14 cellular contexts compared by ENCODE assay signal in the genomic region with DNA sequence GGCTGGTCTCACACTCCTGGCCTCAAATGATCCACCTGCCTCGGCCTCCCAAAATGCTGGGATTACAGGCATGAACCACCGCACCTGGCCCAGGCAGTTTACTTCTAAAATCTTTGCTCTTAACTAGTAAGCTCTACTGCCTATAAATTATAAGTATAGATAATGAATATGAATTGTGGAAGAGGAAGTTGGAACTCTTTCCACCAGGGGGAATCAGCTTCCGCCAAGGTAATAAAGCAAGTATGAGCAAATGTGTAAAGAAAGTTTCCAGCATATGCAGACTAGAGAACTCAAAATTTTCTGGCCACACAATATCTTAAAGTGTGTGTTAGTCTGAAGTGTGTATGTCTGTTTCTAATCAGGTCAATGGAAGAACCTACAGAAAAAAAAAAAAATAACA.
DNase-seq lines count a peak whose midpoint lies in the region; TF ChIP-seq lines count a peak whose summit lies in the region.
"Had no signal": no experiment of that assay in that cellular context is flagged by ENCODE, and none has a peak within 500 bp of the region (broad histone marks: within the 10 kb centered on the region; RNA-seq: fewer than 3 reads in every experiment).

No MANE protein-coding gene starts in this region.

- H3K27ac ChIP-seq in endodermal cell (ENCODE audit: low read depth, low read length) (no peak overlapping the region), mesendoderm (ENCODE audit: low read depth, low read length) (no peak overlapping the region), suprapubic skin (no peak overlapping the region)
- H3K27ac ChIP-seq: BLaER1 treated with 17β-estradiol and CSF1 and Interleukin-3, amounts not matched to agents 10 nM and 100 nM; gastroesophageal sphincter had no signal

- H3K18ac ChIP-seq in mesendoderm (ENCODE audit: low read length), result no peak overlapping the region

- no peak overlapping the region for H3K4me2 ChIP-seq in mesendoderm (ENCODE audit: low read length)
- H3K4me2 ChIP-seq: BLaER1 treated with 17β-estradiol and CSF1 and Interleukin-3, amounts not matched to agents 10 nM and 100 nM had no signal

- H3K56ac ChIP-seq in mesendoderm (ENCODE audit: low read length), result no peak overlapping the region

- no peaks in the 10 kb centered on the region for H3K79me1 ChIP-seq in mesendoderm (ENCODE audit: low read length)

- no peaks in the 10 kb centered on the region for H3K27me3 Mint-ChIP-seq in endodermal cell (ENCODE audit: insufficient read depth)
- H3K27me3 Mint-ChIP-seq: activated CD4-positive, alpha-beta memory T cell treated with anti-CD3 and anti-CD28 coated beads, Interleukin-2, amount 10 ng/mL, durations not matched to agents 7 days and 5 days; progenitor cell of endocrine pancreas had no signal

- H3K4me1 ChIP-seq in BE2C (no peaks in the 10 kb centered on the region), endodermal cell (ENCODE audit: control insufficient read depth, insufficient read depth, low read length) (no peaks in the 10 kb centered on the region), mesendoderm (ENCODE audit: control insufficient read depth, low read depth, low read length) (no peaks in the 10 kb centered on the region), suprapubic skin (no peaks in the 10 kb centered on the region)
- H3K4me1 ChIP-seq: BLaER1 treated with 17β-estradiol and CSF1 and Interleukin-3, amounts not matched to agents 10 nM and 100 nM; gastroesophageal sphincter had no signal

- no peaks in the 10 kb centered on the region for H3K36me3 Mint-ChIP-seq in endodermal cell (ENCODE audit: low read depth)

- H3K36me3 ChIP-seq in BE2C (no peaks in the 10 kb centered on the region), endodermal cell (ENCODE audit: control insufficient read depth, insufficient read depth, low read length) (peaks cover under 1% of the 10 kb centered on the region), mesendoderm (ENCODE audit: control insufficient read depth, insufficient read depth, low read length) (no peaks in the 10 kb centered on the region), suprapubic skin (no peaks in the 10 kb centered on the region)

- H4K8ac ChIP-seq in mesendoderm (ENCODE audit: low read depth, low read length), result no peak overlapping the region

- no peak overlapping the region for H2AK5ac ChIP-seq in mesendoderm (ENCODE audit: low read length)

- no peak overlapping the region for H2BK120ac ChIP-seq in mesendoderm (ENCODE audit: low read depth, low read length)

- no peaks in the 10 kb centered on the region for H3K27me3 ChIP-seq in BE2C
- H3K27me3 ChIP-seq in endodermal cell (ENCODE audit: control insufficient read depth, insufficient read depth, low read length, poor library complexity, severe bottlenecking), result no peaks in the 10 kb centered on the region
- H3K27me3 ChIP-seq in mesendoderm (ENCODE audit: insufficient read depth, low read length, poor library complexity), result no peaks in the 10 kb centered on the region
- no peaks in the 10 kb centered on the region for H3K27me3 ChIP-seq in suprapubic skin
- H3K27me3 ChIP-seq: BLaER1 treated with 17β-estradiol and CSF1 and Interleukin-3, amounts not matched to agents 10 nM and 100 nM; gastroesophageal sphincter had no signal

- H3K4me3 ChIP-seq in BE2C (ENCODE audit: low read depth, low read length), result no peak overlapping the region
- no peak overlapping the region for H3K4me3 ChIP-seq in endodermal cell (ENCODE audit: low read length)
- H3K4me3 ChIP-seq in mesendoderm (ENCODE audit: low read length), result no peak overlapping the region
- no peak overlapping the region for H3K4me3 ChIP-seq in suprapubic skin
- H3K4me3 ChIP-seq: BLaER1 treated with 17β-estradiol and CSF1 and Interleukin-3, amounts not matched to agents 10 nM and 100 nM; gastroesophageal sphincter had no signal

- no peak overlapping the region for H3K9ac ChIP-seq in endodermal cell (ENCODE audit: extremely low read depth, low read length, poor library complexity, severe bottlenecking)
- H3K9ac ChIP-seq in mesendoderm (ENCODE audit: low read length), result no peak overlapping the region
- H3K9ac ChIP-seq: BLaER1 treated with 17β-estradiol and CSF1 and Interleukin-3, amounts not matched to agents 10 nM and 100 nM had no signal

- no peak overlapping the region for H3K4me3 Mint-ChIP-seq in endodermal cell
- H3K4me3 Mint-ChIP-seq: activated CD4-positive, alpha-beta memory T cell treated with anti-CD3 and anti-CD28 coated beads, Interleukin-2, amount 10 ng/mL, durations not matched to agents 7 days and 5 days had no signal

- H3K4ac ChIP-seq in mesendoderm (ENCODE audit: low read depth, low read length), result no peak overlapping the region

- no peaks in the 10 kb centered on the region for H3K4me1 Mint-ChIP-seq in endodermal cell
- H3K4me1 Mint-ChIP-seq: activated CD4-positive, alpha-beta memory T cell treated with anti-CD3 and anti-CD28 coated beads, Interleukin-2, amount 10 ng/mL, durations not matched to agents 7 days and 5 days had no signal

- no peak for TF ChIP-seq EP300 in suprapubic skin (IDR thresholded peaks at IDR 0.05)

- no peak overlapping the region for H2BK15ac ChIP-seq in mesendoderm (replicated peaks; ENCODE audit: low read depth)

- H3K9me3 Mint-ChIP-seq in endodermal cell, result no peaks in the 10 kb centered on the region
- H3K9me3 Mint-ChIP-seq: activated CD4-positive, alpha-beta memory T cell treated with anti-CD3 and anti-CD28 coated beads, Interleukin-2, amount 10 ng/mL, durations not matched to agents 7 days and 5 days had no signal

- H3K79me2 ChIP-seq in mesendoderm (ENCODE audit: control insufficient read depth, insufficient read depth, low read length), result no peaks in the 10 kb centered on the region

- no peak overlapping the region for H3K23ac ChIP-seq in mesendoderm (ENCODE audit: low read length)

- DNase-seq in BE2C (no peak), M059J (ENCODE audit: low read depth) (peak; percentile 24), endodermal cell (no peak), mesendoderm (peak; percentile 18), NCI-H1694 treated with DMSO at 0.1 percent for 48 hours (lab: John Stamatoyannopoulos, UW) (no peak), suprapubic skin (ENCODE audit: low spot score in 2 of 2) (no peak), iPS-NIHi7 (ENCODE audit: extremely low spot score) (no peak)
- no peak for DNase-seq in stimulated activated CD4-positive, alpha-beta T cell treated with anti-CD3 and anti-CD28 coated beads, Interleukin-2, amount 100 ng/mL, for 48 hours
- DNase-seq: activated CD4-positive, alpha-beta memory T cell treated with anti-CD3 and anti-CD28 coated beads, Interleukin-2, amount 10 ng/mL, durations not matched to agents 7 days and 5 days; amniotic stem cell; NCI-H2107 had no signal

- TF ChIP-seq CTCF in BE2C (IDR thresholded peaks at IDR 0.05; ENCODE audit: low read depth, low read length) (peak; percentile 22), endodermal cell (conservative IDR thresholded peaks at IDR 0.05) (peak; percentile 60), suprapubic skin (IDR thresholded peaks at IDR 0.05) (no peak)

- H3K9me3 ChIP-seq in BE2C (no peaks in the 10 kb centered on the region), endodermal cell (ENCODE audit: control insufficient read depth, low read length) (no peaks in the 10 kb centered on the region), suprapubic skin (no peaks in the 10 kb centered on the region)
- H3K9me3 ChIP-seq: gastroesophageal sphincter had no signal

- H3K27ac Mint-ChIP-seq in endodermal cell, result no peak overlapping the region
- H3K27ac Mint-ChIP-seq: activated CD4-positive, alpha-beta memory T cell treated with anti-CD3 and anti-CD28 coated beads, Interleukin-2, amount 10 ng/mL, durations not matched to agents 7 days and 5 days; progenitor cell of endocrine pancreas had no signal

- no peak overlapping the region for H2BK5ac ChIP-seq in mesendoderm (ENCODE audit: low read length)

- 97 to 100% methylated on average over 1 to 3 of the region's 3 CpGs for WGBS in endodermal cell (ENCODE audit: insufficient coverage in 1 of 2, insufficient read length in 1 of 2), 2 experiments
- no CpG with 5 or more reads among the region's 3 CpGs for WGBS in mesendoderm (ENCODE audit: extremely low coverage, insufficient coverage, low lambda C conversion rate)
- 94% methylated on average over 3 of the region's 3 CpGs for WGBS in suprapubic skin

- H4K5ac ChIP-seq in mesendoderm (ENCODE audit: low read length), result no peak overlapping the region

- no peak for TF ChIP-seq POLR2A in suprapubic skin (IDR thresholded peaks at IDR 0.05)

Comparison
In these comparisons a context has a peak if more than half of its experiments do, and no peak if none do; other contexts are left out.
1. DNase-seq: peak in M059J (single experiment) and mesendoderm (single experiment); none in BE2C (single experiment), endodermal cell (single experiment), NCI-H1694 treated with DMSO at 0.1 percent for 48 hours (single experiment), suprapubic skin (0 of 2), stimulated activated CD4-positive, alpha-beta T cell treated with anti-CD3 and anti-CD28 coated beads, Interleukin-2, amount 100 ng/mL, for 48 hours (0 of 2) and iPS-NIHi7 (single experiment).
2. CTCF ChIP-seq: peak in BE2C (single experiment) and endodermal cell (single experiment); none in suprapubic skin (0 of 2).